ENCODE assay signal across 11 cellular contexts in genomic region chr19:8525401-8525684, GRCh38. TPM values are rescaled to one million over a fixed set of nuclear protein-coding genes. Genes with fewer than 3 reads are reported as not detected.
DNase-seq lines count a peak whose midpoint lies in the region; ATAC-seq and TF ChIP-seq lines count a peak whose summit lies in the region.
"Had no signal": no experiment of that assay in that cellular context is flagged by ENCODE, and none has a peak within 500 bp of the region (broad histone marks: within the 10 kb centered on the region; RNA-seq: fewer than 3 reads in every experiment).

No MANE protein-coding gene starts in this region.

- DNase-seq in HFF-Myc (ENCODE audit: extremely low read depth, low read depth) (no peak), left lung (no peak), stomach (no peak), hippocampal formation (lab: John Stamatoyannopoulos, UW) (no peak), SKM-1 treated with dmso at 0.1 percent for 144 hours (lab: John Stamatoyannopoulos, UW; ENCODE audit: unreplicated experiment) (no peak), SHP77 (lab: John Stamatoyannopoulos, UW) (no peak), foreskin melanocyte (no peak)

- peaks cover 0 to 12% (median 0%) of the 10 kb centered on the region in 5 experiments for H3K9me3 Mint-ChIP-seq in brain
- H3K9me3 Mint-ChIP-seq: activated naive CD4-positive, alpha-beta T cell treated with anti-CD3 and anti-CD28 coated beads, Interleukin-2, amount 10 ng/mL, durations not matched to agents 7 days and 5 days; immature natural killer cell had no signal

- TF ChIP-seq POLR2A in stomach (IDR thresholded peaks at IDR 0.05): no peak

- no peaks in the 10 kb centered on the region for H3K4me1 ChIP-seq in left lung
- H3K4me1 ChIP-seq in stomach: peaks cover 0 to 20% (median 15%) of the 10 kb centered on the region in 4 donors

- intact Hi-C loops in left lung (cut with DNase I) (no loop called here), stomach (cut with DNase I; ENCODE audit: low total_unique reads) (no loop called here)

- 11 to 20% (median 16%) methylated on average over 15 of the region's 15 CpGs for WGBS in stomach, 5 donors

- peaks cover 0 to 100% of the 10 kb centered on the region in 2 donors for H3K36me3 ChIP-seq in left lung
- H3K36me3 ChIP-seq in stomach: peaks cover 0 to 76% (median 27%) of the 10 kb centered on the region in 4 donors

- no peak for ATAC-seq in left lung

- peak overlapping the region; percentile 82 to 85 for H3K27ac ChIP-seq in left lung
- peak overlapping the region; percentile 75 to 93 (median 89) for H3K27ac ChIP-seq in stomach

- H3K4me3 ChIP-seq in HFF-Myc (replicated peaks; ENCODE audit: low read depth, low read length) (peak overlapping the region; percentile 42), left lung (peak overlapping the region; percentile 27 to 63), stomach (peak overlapping the region; percentile 39 to 68 (median 52))

- no peak for TF ChIP-seq EP300 in stomach (IDR thresholded peaks at IDR 0.05)

- H3K36me3 Mint-ChIP-seq in brain: peaks cover 13% of the 10 kb centered on the region

- H3K27me3 Mint-ChIP-seq in brain: peaks cover 9% of the 10 kb centered on the region
- H3K27me3 Mint-ChIP-seq: activated naive CD4-positive, alpha-beta T cell treated with anti-CD3 and anti-CD28 coated beads, Interleukin-2, amount 10 ng/mL, durations not matched to agents 7 days and 5 days had no signal

- H3K9me3 ChIP-seq in left lung: no peaks in the 10 kb centered on the region
- H3K9me3 ChIP-seq in stomach: no peaks in the 10 kb centered on the region

- H3K27ac Mint-ChIP-seq in brain: no peak overlapping the region
- H3K27ac Mint-ChIP-seq: activated naive CD4-positive, alpha-beta T cell treated with anti-CD3 and anti-CD28 coated beads, Interleukin-2, amount 10 ng/mL, durations not matched to agents 7 days and 5 days had no signal

- no peaks in the 10 kb centered on the region for H3K27me3 ChIP-seq in left lung
- no peaks in the 10 kb centered on the region for H3K27me3 ChIP-seq in stomach

- peak; percentile 40 for TF ChIP-seq CTCF in HFF-Myc (IDR thresholded peaks at IDR 0.05; ENCODE audit: low read depth, low read length, missing control alignments)
- TF ChIP-seq CTCF in brain (conservative IDR thresholded peaks at IDR 0.05): peak; percentile 25 to 28
- no peak for TF ChIP-seq CTCF in left lung (IDR thresholded peaks at IDR 0.05)
- TF ChIP-seq CTCF in stomach (IDR thresholded peaks at IDR 0.05): no peak

- peaks cover 13% of the 10 kb centered on the region for H3K4me1 Mint-ChIP-seq in brain

- no peak overlapping the region for H3K4me3 Mint-ChIP-seq in brain
- H3K4me3 Mint-ChIP-seq: activated naive CD4-positive, alpha-beta T cell treated with anti-CD3 and anti-CD28 coated beads, Interleukin-2, amount 10 ng/mL, durations not matched to agents 7 days and 5 days; immature natural killer cell had no signal

RNA-seq across cellular contexts. Expression of gene ZNF414, which starts 11.4 kb away (rescaled TPM):
- polyA plus RNA-seq in brain (ENCODE audit: insufficient read depth, low read depth, low replicate concordance) (90.5 TPM), stomach (10 to 100 TPM; 19.9 to 32.7 (median 26.9) TPM)
- total RNA-seq in left lung (10 to 100 TPM; 15.4 to 19.2 TPM), stomach (10 to 100 TPM in 3 of 5 donors, 1 to 10 TPM in 2; 1.8 to 28.4 (median 16.5) TPM)

RNA-seq across cellular contexts. Expression of gene PRAM1, which starts 22.9 kb away (rescaled TPM):
- polyA plus RNA-seq in brain (ENCODE audit: insufficient read depth, low read depth, low replicate concordance) (1.4 TPM), stomach (1 to 10 TPM in 1 of 3 donors, under 1 TPM in 1, not detected in 1; 0.81 to 1.4 TPM)
- total RNA-seq in left lung (10 to 100 TPM; 10.7 to 26.8 TPM), stomach (1 to 10 TPM in 1 of 5 donors, under 1 TPM in 1, not detected in 3; 0.37 to 1.2 TPM)
- total RNA-seq: LHCN-M2 had no signal

RNA-seq across cellular contexts. Expression of gene MYO1F, which starts 51.9 kb away (rescaled TPM):
- polyA plus RNA-seq in brain (ENCODE audit: insufficient read depth, low read depth, low replicate concordance): 2.4 TPM
- total RNA-seq in left lung: 100 to 1,000 TPM in 1 of 2 donors, 10 to 100 TPM in 1; 42.6 to 161 TPM
- total RNA-seq in stomach: 10 to 100 TPM; 10.5 to 54.8 (median 41.6) TPM
- polyA plus RNA-seq in stomach: 1 to 10 TPM; 3.0 to 5.5 (median 4.4) TPM

Comparison
In these comparisons a context has a peak if more than half of its experiments do, and no peak if none do; other contexts are left out.
1. CTCF ChIP-seq: peak in HFF-Myc (single experiment) and brain (2 of 2); none in left lung (0 of 2) and stomach (0 of 7).
2. RNA of gene PRAM1, which starts 22.9 kb away (total RNA-seq): 10.7 to 26.8 TPM in left lung; 0.37 to 1.2 TPM in stomach; every median in the first group is over 4 times any median in the second.
3. Peak in every context shown above with its lines, with median percentiles within 50 percentile points of each other: H3K4me3 ChIP-seq.